ENCODE assay signal across 1 cellular context in the genomic region with DNA sequence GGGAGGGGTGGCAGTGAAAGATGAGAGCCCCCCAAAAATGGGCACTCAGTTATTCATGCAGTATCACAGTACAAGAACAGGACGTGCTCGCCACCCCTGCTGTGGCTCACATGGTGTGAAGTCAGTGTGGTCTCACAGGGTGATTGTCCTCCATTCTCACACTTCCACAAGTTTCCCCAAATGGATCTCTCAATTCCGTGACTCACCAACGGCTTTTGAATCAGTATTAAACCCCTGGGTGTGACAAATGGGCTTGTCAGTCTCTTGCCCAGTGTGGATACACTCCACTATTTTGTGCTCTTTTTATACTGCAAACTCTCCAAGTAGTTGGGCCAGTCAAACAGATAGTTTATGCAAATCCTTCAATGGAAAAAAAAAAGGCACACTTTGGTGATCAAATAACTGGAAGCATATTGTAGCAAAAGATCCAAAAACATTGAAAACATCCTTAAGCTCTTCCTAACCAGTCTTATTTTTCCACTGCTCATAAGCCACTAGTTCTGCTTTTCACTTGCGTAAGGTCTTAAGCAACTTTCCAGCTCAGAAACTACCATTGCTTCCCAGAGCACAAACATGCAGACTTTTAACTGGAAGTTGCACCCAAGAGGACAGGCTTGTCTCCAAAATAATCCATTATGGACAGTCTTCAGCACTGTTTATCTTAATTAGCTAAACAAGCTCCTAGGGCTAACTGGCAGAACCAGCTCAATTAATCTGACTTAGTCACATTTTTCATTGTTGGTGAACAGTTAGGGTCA.
TF ChIP-seq lines count a peak whose summit lies in the region.

No MANE protein-coding gene starts in this region.

TF ChIP-seq in GM23338, 12 proteins besides CTCF, POLR2A, EP300 and RAD21 (continued from another document):
- TF ChIP-seq, protein P1, sequence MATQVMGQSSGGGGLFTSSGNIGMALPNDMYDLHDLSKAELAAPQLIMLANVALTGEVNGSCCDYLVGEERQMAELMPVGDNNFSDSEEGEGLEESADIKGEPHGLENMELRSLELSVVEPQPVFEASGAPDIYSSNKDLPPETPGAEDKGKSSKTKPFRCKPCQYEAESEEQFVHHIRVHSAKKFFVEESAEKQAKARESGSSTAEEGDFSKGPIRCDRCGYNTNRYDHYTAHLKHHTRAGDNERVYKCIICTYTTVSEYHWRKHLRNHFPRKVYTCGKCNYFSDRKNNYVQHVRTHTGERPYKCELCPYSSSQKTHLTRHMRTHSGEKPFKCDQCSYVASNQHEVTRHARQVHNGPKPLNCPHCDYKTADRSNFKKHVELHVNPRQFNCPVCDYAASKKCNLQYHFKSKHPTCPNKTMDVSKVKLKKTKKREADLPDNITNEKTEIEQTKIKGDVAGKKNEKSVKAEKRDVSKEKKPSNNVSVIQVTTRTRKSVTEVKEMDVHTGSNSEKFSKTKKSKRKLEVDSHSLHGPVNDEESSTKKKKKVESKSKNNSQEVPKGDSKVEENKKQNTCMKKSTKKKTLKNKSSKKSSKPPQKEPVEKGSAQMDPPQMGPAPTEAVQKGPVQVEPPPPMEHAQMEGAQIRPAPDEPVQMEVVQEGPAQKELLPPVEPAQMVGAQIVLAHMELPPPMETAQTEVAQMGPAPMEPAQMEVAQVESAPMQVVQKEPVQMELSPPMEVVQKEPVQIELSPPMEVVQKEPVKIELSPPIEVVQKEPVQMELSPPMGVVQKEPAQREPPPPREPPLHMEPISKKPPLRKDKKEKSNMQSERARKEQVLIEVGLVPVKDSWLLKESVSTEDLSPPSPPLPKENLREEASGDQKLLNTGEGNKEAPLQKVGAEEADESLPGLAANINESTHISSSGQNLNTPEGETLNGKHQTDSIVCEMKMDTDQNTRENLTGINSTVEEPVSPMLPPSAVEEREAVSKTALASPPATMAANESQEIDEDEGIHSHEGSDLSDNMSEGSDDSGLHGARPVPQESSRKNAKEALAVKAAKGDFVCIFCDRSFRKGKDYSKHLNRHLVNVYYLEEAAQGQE (IDR thresholded peaks at IDR 0.05; ENCODE audit: unreplicated experiment): no peak
- no peak for TF ChIP-seq POLR2AphosphoS5 (IDR thresholded peaks at IDR 0.05; ENCODE audit: low read depth)
- TF ChIP-seq JUNB (IDR thresholded peaks at IDR 0.05; ENCODE audit: unreplicated experiment): no peak
- no peak for TF ChIP-seq EZH2 (IDR thresholded peaks at IDR 0.05; ENCODE audit: low read depth, unreplicated experiment)
